9 cellular contexts compared by ENCODE assay signal in genomic region chr2:73984922-73985317, GRCh38. TPM values are rescaled to one million over a fixed set of nuclear protein-coding genes. Genes with fewer than 3 reads are reported as not detected.
A peak's percentile ranks its signal among the peaks of the same experiment; 100 is the strongest.
DNase-seq lines count a peak whose midpoint lies in the region; TF ChIP-seq lines count a peak whose summit lies in the region.
"Had no signal": no experiment of that assay in that cellular context is flagged by ENCODE, and none has a peak within 500 bp of the region (broad histone marks: within the 10 kb centered on the region; RNA-seq: fewer than 3 reads in every experiment).

No MANE protein-coding gene starts in this region.

- no peaks in the 10 kb centered on the region for H3K27me3 ChIP-seq in CD4-positive, alpha-beta memory T cell (ENCODE audit: insufficient read depth, low read length)
- peaks cover 45% of the 10 kb centered on the region for H3K27me3 ChIP-seq in HUES48 (ENCODE audit: control insufficient read depth, insufficient read depth, low read length)
- no peaks in the 10 kb centered on the region for H3K27me3 ChIP-seq in ovary

- no peak overlapping the region for H3K4me3 ChIP-seq in CD4-positive, alpha-beta memory T cell (ENCODE audit: low read length in 2 of 2)
- peak overlapping the region; percentile 64; the same call in 1 of the 2 replicates for H3K4me3 ChIP-seq in HUES48 (ENCODE audit: low read depth, low read length)
- peak overlapping the region; percentile 51 for H3K4me3 ChIP-seq in ovary

- 0 to 1% methylated on average over 17 to 59 of the region's 60 CpGs; no CpG with 5 or more reads in 1 of the 3 donors for WGBS in ovary, 3 donors

- TF ChIP-seq POLR2A in ovary (IDR thresholded peaks at IDR 0.05), result no peak

- H3K36me3 Mint-ChIP-seq in CD4-positive, alpha-beta memory T cell, result peaks cover 9 to 20% of the 10 kb centered on the region in 2 donors
- peaks cover 30% of the 10 kb centered on the region for H3K36me3 Mint-ChIP-seq in activated CD4-positive, alpha-beta T cell treated with anti-CD3 and anti-CD28 coated beads, Interleukin-2, amount 10 ng/mL, durations not matched to agents 7 days and 5 days (ENCODE audit: low read depth)

- H3K4me1 Mint-ChIP-seq in CD4-positive, alpha-beta memory T cell, result peaks cover 60 to 85% (median 71%) of the 10 kb centered on the region in 4 donors
- peaks cover 78% of the 10 kb centered on the region for H3K4me1 Mint-ChIP-seq in activated CD4-positive, alpha-beta T cell treated with anti-CD3 and anti-CD28 coated beads, Interleukin-2, amount 10 ng/mL, durations not matched to agents 7 days and 5 days

- peak; percentile 73 to 77 (median 77) for DNase-seq in CD4-positive, alpha-beta memory T cell
- DNase-seq in GM19238 (ENCODE audit: insufficient read length, low spot score) (peak; percentile 69), epithelial cell of prostate (ENCODE audit: low read depth, low spot score) (no peak), ovary (peak; percentile 53 to 76 (median 70)), G401 (ENCODE audit: low spot score) (no peak), NCI-H1436 (lab: John Stamatoyannopoulos, UW) (no peak)
- peak; percentile 64 for DNase-seq in activated CD4-positive, alpha-beta T cell treated with anti-CD3 and anti-CD28 coated beads, Interleukin-2, amount 10 ng/mL, durations not matched to agents 7 days and 5 days

- in situ Hi-C loops in G401 (cut with HindIII; ENCODE audit: low sequenced_read_pairs), result no loop called here

- no peaks in the 10 kb centered on the region for H3K9me3 ChIP-seq in CD4-positive, alpha-beta memory T cell (ENCODE audit: control insufficient read depth in 1 of 2, low read length in 2 of 2)
- H3K9me3 ChIP-seq in HUES48 (ENCODE audit: control insufficient read depth, insufficient read depth, low read length) (no peaks in the 10 kb centered on the region), ovary (no peaks in the 10 kb centered on the region)

- POLR2A ChIA-PET in CD4-positive, alpha-beta memory T cell (lab: Charles Lee; ENCODE audit: partially characterized antibody), result interaction anchor here (1.0 to 5.0 kb wide), 10 partner anchors 14 to 248 kb away, joined by 3 to 34 read pairs (median 6); partner anchors contain the start of genes DGUOK, STAMBP and TPRKB
- POLR2A ChIA-PET in activated CD4-positive, alpha-beta T cell treated with anti-CD3 and anti-CD28 coated beads, Interleukin-2, amount 10 ng/mL, durations not matched to agents 7 days and 5 days (lab: Charles Lee), result no interaction called here

- CTCF ChIA-PET in CD4-positive, alpha-beta memory T cell (lab: Charles Lee; ENCODE audit: partially characterized antibody), result interaction anchor here (5.7 kb wide), 1 partner anchor 75 kb away, joined by 71 read pairs; no protein-coding TSS in a partner anchor
- CTCF ChIA-PET in activated CD4-positive, alpha-beta T cell treated with anti-CD3 and anti-CD28 coated beads, Interleukin-2, amount 10 ng/mL, durations not matched to agents 7 days and 5 days (lab: Charles Lee), result interaction anchor here (1.5 kb wide), 1 partner anchor 47 kb away, joined by 3 read pairs; no protein-coding TSS in a partner anchor

- peaks cover 76% of the 10 kb centered on the region for H3K4me1 ChIP-seq in CD4-positive, alpha-beta memory T cell (ENCODE audit: insufficient read depth, low read length)
- H3K4me1 ChIP-seq in HUES48 (ENCODE audit: control insufficient read depth, insufficient read depth, low read length), result peaks cover 54% of the 10 kb centered on the region
- H3K4me1 ChIP-seq in ovary (ENCODE audit: insufficient read depth), result peaks cover 16% of the 10 kb centered on the region

- no peak overlapping the region for H3K27ac Mint-ChIP-seq in CD4-positive, alpha-beta memory T cell
- H3K27ac Mint-ChIP-seq in activated CD4-positive, alpha-beta T cell treated with anti-CD3 and anti-CD28 coated beads, Interleukin-2, amount 10 ng/mL, durations not matched to agents 7 days and 5 days, result no peak overlapping the region

- H3K4me3 Mint-ChIP-seq in CD4-positive, alpha-beta memory T cell, result peak overlapping the region in 2 of 8 donors; percentile 45 to 65
- H3K4me3 Mint-ChIP-seq in activated CD4-positive, alpha-beta T cell treated with anti-CD3 and anti-CD28 coated beads, Interleukin-2, amount 10 ng/mL, durations not matched to agents 7 days and 5 days, result no peak overlapping the region

- H3K27ac ChIP-seq in CD4-positive, alpha-beta memory T cell (ENCODE audit: low read depth, low read length), result no peak overlapping the region
- peak overlapping the region; percentile 56 for H3K27ac ChIP-seq in HUES48 (ENCODE audit: low read depth, low read length)
- peak overlapping the region; percentile 100 for H3K27ac ChIP-seq in epithelial cell of prostate
- H3K27ac ChIP-seq in ovary, result no peak overlapping the region

- H3K9ac ChIP-seq in HUES48 (ENCODE audit: low read depth, low read length), result peak overlapping the region; percentile 39; the same call in 1 of the 2 replicates

- no peak for TF ChIP-seq EP300 in ovary (IDR thresholded peaks at IDR 0.05)

- TF ChIP-seq CTCF in ovary (IDR thresholded peaks at IDR 0.05), result no peak

- H3K9me3 Mint-ChIP-seq in CD4-positive, alpha-beta memory T cell, result no peaks in the 10 kb centered on the region
- H3K9me3 Mint-ChIP-seq in activated CD4-positive, alpha-beta T cell treated with anti-CD3 and anti-CD28 coated beads, Interleukin-2, amount 10 ng/mL, durations not matched to agents 7 days and 5 days, result no peaks in the 10 kb centered on the region
- H3K9me3 Mint-ChIP-seq: nephron had no signal

- intact Hi-C loops in CD4-positive, alpha-beta memory T cell (cut with micrococcal nuclease), result loop anchor here (10.0 kb wide), 1 partner anchor 750 kb away; the partner anchor contains the start of genes CCT7 and PRADC1
- intact Hi-C loops in ovary (cut with DNase I), result loop anchor here in 1 of 4 donors (2.0 kb wide), 1 partner anchor 16 kb away; no protein-coding TSS in a partner anchor

- H3K27me3 Mint-ChIP-seq in CD4-positive, alpha-beta memory T cell, result no peaks in the 10 kb centered on the region
- peaks cover 11% of the 10 kb centered on the region for H3K27me3 Mint-ChIP-seq in activated CD4-positive, alpha-beta T cell treated with anti-CD3 and anti-CD28 coated beads, Interleukin-2, amount 10 ng/mL, durations not matched to agents 7 days and 5 days

- H3K36me3 ChIP-seq in CD4-positive, alpha-beta memory T cell (ENCODE audit: insufficient read depth, low read length), result no peaks in the 10 kb centered on the region
- peaks cover 13% of the 10 kb centered on the region for H3K36me3 ChIP-seq in HUES48 (ENCODE audit: control insufficient read depth, insufficient read depth, low read length)
- no peaks in the 10 kb centered on the region for H3K36me3 ChIP-seq in ovary

RNA-seq across cellular contexts. Expression of gene TET3, which starts 0.2 kb away (rescaled TPM):
- 10 to 100 TPM; 18.2 to 19.4 TPM for total RNA-seq in CD4-positive, alpha-beta memory T cell
- under 1 TPM; 0.03 to 0.57 TPM for polyA plus RNA-seq in CD4-positive, alpha-beta memory T cell
- 10 to 100 TPM; 17.9 to 18.8 TPM for total RNA-seq in activated CD4-positive, alpha-beta T cell treated with anti-CD3 and anti-CD28 coated beads, Interleukin-2, amount 10 ng/mL, durations not matched to agents 7 days and 5 days
- 10 to 100 TPM in 2 of 7 donors, 1 to 10 TPM in 5; 5.1 to 13.5 (median 7.9) TPM for total RNA-seq in ovary
- 1 to 10 TPM; 2.6 to 3.3 TPM for polyA plus RNA-seq in ovary
- 2.0 and 3.7 TPM in 2 replicates for total RNA-seq in G401 (2014; rRNA removed; shearing (Covaris generic))

RNA-seq across cellular contexts. Expression of gene DGUOK, which starts 58.2 kb away (rescaled TPM):
- total RNA-seq in CD4-positive, alpha-beta memory T cell, result 10 to 100 TPM; 52.2 to 55.5 TPM
- polyA plus RNA-seq in CD4-positive, alpha-beta memory T cell, result 100 to 1,000 TPM; 185 to 199 TPM
- 10 to 100 TPM; 64.1 to 72.3 TPM for total RNA-seq in activated CD4-positive, alpha-beta T cell treated with anti-CD3 and anti-CD28 coated beads, Interleukin-2, amount 10 ng/mL, durations not matched to agents 7 days and 5 days
- 10 to 100 TPM; 45.8 to 66.2 (median 52.4) TPM for total RNA-seq in ovary
- polyA plus RNA-seq in ovary, result 10 to 100 TPM; 70.7 to 84.1 TPM
- total RNA-seq in G401 (2014; rRNA removed; shearing (Covaris generic)), result 57.2 and 68.9 TPM in 2 replicates

Comparison
In these comparisons a context has a peak if more than half of its experiments do, and no peak if none do; other contexts are left out.
1. DNase-seq: peak in CD4-positive, alpha-beta memory T cell (5 of 5), GM19238 (single experiment), activated CD4-positive, alpha-beta T cell treated with anti-CD3 and anti-CD28 coated beads, Interleukin-2, amount 10 ng/mL, durations not matched to agents 7 days and 5 days (single experiment) and ovary (5 of 5); none in epithelial cell of prostate (single experiment), G401 (single experiment) and NCI-H1436 (single experiment).
2. H3K27ac ChIP-seq: peak in HUES48 (single experiment) and epithelial cell of prostate (single experiment); none in CD4-positive, alpha-beta memory T cell (single experiment) and ovary (0 of 2).
3. H3K4me3 ChIP-seq: peak in HUES48 (single experiment) and ovary (single experiment); none in CD4-positive, alpha-beta memory T cell (0 of 2).